In genomic region chr12:31961137-31961536, GRCh38 we compare ENCODE assay signal across 1 cellular context.
TF ChIP-seq lines count a peak whose summit lies in the region.

No MANE protein-coding gene starts in this region.

TF ChIP-seq in GM12878, 131 proteins besides CTCF, POLR2A, EP300 and RAD21:
- no peak for TF ChIP-seq E4F1 (IDR thresholded peaks at IDR 0.05; ENCODE audit: borderline replicate concordance, partially characterized antibody)
- peak; percentile 85 for TF ChIP-seq RUNX3 (IDR thresholded peaks at IDR 0.05; ENCODE audit: low read length)
- TF ChIP-seq BHLHE40 (IDR thresholded peaks at IDR 0.05; ENCODE audit: borderline replicate concordance in 1 of 2, low read depth in 2 of 2, low read length in 1 of 2), result peak in 1 of 2 experiments; percentile 32; a peak in 1 of 4 replicates
- TF ChIP-seq RCOR1 (conservative IDR thresholded peaks at IDR 0.05; ENCODE audit: low read depth, low read length), result no peak
- TF ChIP-seq IKZF2 (IDR thresholded peaks at IDR 0.05), result peak in 1 of 2 experiments; percentile 37; a peak in 2 of 4 replicates
- peak; percentile 46; the same call in 1 of the 2 replicates for TF ChIP-seq EED (IDR thresholded peaks at IDR 0.05; ENCODE audit: low read depth)
